ENCODE assay signal across 3 cellular contexts in the genomic region with DNA sequence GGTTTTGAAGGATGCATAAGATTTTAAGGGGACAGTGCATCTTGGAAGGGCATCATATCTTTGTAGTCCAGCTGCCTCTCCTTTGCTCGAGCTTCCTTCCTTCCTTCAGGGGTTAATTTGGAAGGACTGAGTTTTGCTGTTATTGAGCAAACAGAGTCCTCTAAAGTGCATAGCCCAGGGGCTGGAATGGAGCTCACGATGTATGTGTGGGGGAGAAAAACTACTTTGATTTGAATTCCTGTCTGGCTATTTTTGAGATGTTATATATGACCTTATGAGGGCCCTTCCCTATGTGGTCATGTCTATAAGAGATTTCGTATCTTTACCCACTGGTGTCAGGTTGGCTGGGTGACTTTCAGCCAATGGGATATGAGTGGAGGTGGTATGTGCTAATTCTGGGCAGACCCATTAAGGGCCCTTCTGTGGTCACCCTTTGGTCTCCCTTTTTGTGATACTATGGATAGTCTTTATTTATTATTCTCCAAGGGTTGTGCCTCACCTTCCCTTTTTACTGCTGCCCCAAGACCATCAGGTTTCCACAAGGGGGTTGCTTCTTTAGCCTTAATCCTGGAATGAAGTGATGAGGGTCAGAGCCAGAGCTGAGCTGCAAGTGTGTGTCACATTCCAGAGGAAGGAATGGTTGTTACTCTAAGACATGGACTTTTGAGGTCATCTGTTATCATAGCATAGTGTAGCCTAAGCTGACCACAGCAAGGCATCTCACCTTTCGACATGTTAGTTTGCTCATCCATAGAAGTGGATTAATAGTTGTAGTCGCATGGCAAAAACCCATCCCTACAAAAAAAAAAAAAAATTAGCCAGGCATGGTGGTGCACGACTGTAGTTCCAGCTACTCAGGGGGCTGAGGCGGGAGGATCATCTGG.
TF ChIP-seq lines count a peak whose summit lies in the region.

No MANE protein-coding gene starts in this region.

TF ChIP-seq in HCT116, 20 proteins besides CTCF, POLR2A, EP300 and RAD21:
- TF ChIP-seq ZFX (IDR thresholded peaks at IDR 0.05) = no peak
- TF ChIP-seq YY1 (IDR thresholded peaks at IDR 0.05; ENCODE audit: extremely low read depth, insufficient replicate concordance, low read depth, low read length) = no peak
- TF ChIP-seq EGR1 (IDR thresholded peaks at IDR 0.05; ENCODE audit: low read depth) = no peak
- TF ChIP-seq EZH2 (IDR thresholded peaks at IDR 0.05) = no peak
- TF ChIP-seq FOSL1 (IDR thresholded peaks at IDR 0.05; ENCODE audit: low read depth) = no peak
- TF ChIP-seq, protein P1, sequence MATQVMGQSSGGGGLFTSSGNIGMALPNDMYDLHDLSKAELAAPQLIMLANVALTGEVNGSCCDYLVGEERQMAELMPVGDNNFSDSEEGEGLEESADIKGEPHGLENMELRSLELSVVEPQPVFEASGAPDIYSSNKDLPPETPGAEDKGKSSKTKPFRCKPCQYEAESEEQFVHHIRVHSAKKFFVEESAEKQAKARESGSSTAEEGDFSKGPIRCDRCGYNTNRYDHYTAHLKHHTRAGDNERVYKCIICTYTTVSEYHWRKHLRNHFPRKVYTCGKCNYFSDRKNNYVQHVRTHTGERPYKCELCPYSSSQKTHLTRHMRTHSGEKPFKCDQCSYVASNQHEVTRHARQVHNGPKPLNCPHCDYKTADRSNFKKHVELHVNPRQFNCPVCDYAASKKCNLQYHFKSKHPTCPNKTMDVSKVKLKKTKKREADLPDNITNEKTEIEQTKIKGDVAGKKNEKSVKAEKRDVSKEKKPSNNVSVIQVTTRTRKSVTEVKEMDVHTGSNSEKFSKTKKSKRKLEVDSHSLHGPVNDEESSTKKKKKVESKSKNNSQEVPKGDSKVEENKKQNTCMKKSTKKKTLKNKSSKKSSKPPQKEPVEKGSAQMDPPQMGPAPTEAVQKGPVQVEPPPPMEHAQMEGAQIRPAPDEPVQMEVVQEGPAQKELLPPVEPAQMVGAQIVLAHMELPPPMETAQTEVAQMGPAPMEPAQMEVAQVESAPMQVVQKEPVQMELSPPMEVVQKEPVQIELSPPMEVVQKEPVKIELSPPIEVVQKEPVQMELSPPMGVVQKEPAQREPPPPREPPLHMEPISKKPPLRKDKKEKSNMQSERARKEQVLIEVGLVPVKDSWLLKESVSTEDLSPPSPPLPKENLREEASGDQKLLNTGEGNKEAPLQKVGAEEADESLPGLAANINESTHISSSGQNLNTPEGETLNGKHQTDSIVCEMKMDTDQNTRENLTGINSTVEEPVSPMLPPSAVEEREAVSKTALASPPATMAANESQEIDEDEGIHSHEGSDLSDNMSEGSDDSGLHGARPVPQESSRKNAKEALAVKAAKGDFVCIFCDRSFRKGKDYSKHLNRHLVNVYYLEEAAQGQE (IDR thresholded peaks at IDR 0.05; ENCODE audit: low read depth) = no peak
- TF ChIP-seq MAX (IDR thresholded peaks at IDR 0.05) = no peak
- TF ChIP-seq CEBPB (IDR thresholded peaks at IDR 0.05; ENCODE audit: low read depth) = no peak
- no peak for TF ChIP-seq CBX3 (IDR thresholded peaks at IDR 0.05; ENCODE audit: low read depth)

TF ChIP-seq in HepG2, 621 proteins besides CTCF, POLR2A, EP300 and RAD21:
- no peak for TF ChIP-seq ATF3 (CRISPR knock-in tag; IDR thresholded peaks at IDR 0.05)
- no peak for TF ChIP-seq ZNF557 (CRISPR knock-in tag; IDR thresholded peaks at IDR 0.05)
- TF ChIP-seq, protein P2, sequence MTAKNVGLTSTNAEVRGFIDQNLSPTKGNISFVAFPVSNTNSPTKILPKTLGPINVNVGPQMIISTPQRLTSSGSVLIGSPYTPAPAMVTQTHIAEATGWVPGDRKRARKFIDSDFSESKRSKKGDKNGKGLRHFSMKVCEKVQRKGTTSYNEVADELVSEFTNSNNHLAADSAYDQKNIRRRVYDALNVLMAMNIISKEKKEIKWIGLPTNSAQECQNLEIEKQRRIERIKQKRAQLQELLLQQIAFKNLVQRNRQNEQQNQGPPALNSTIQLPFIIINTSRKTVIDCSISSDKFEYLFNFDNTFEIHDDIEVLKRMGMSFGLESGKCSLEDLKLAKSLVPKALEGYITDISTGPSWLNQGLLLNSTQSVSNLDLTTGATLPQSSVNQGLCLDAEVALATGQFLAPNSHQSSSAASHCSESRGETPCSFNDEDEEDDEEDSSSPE (CRISPR knock-in tag; IDR thresholded peaks at IDR 0.05) = no peak
- no peak for TF ChIP-seq PRPF4 (IDR thresholded peaks at IDR 0.05; ENCODE audit: low read depth, low read length, poor library complexity, severe bottlenecking)
- TF ChIP-seq ZNF598 (CRISPR knock-in tag; IDR thresholded peaks at IDR 0.05; ENCODE audit: borderline replicate concordance) = no peak
- TF ChIP-seq HMGXB4 (CRISPR knock-in tag; IDR thresholded peaks at IDR 0.05; ENCODE audit: borderline replicate concordance in 1 of 2, low read depth in 1 of 2) = no peak

TF ChIP-seq in HEK293T, 16 proteins besides CTCF, POLR2A, EP300 and RAD21:
- TF ChIP-seq PKNOX1 (IDR thresholded peaks at IDR 0.05) (no peak), FOXK2 (IDR thresholded peaks at IDR 0.05) (no peak), BHLHE40 (IDR thresholded peaks at IDR 0.05; ENCODE audit: borderline replicate concordance) (no peak), SP1 (IDR thresholded peaks at IDR 0.05) (no peak), NFRKB (IDR thresholded peaks at IDR 0.05) (no peak), HDGF (IDR thresholded peaks at IDR 0.05; ENCODE audit: borderline replicate concordance) (no peak), ZNF384 (IDR thresholded peaks at IDR 0.05) (no peak), CTBP1 (IDR thresholded peaks at IDR 0.05; ENCODE audit: borderline replicate concordance) (no peak), LEF1 (IDR thresholded peaks at IDR 0.05; ENCODE audit: borderline replicate concordance) (no peak), TARDBP (IDR thresholded peaks at IDR 0.05) (no peak), FOXA1 (IDR thresholded peaks at IDR 0.05) (no peak), ELF4 (IDR thresholded peaks at IDR 0.05) (no peak), FOXM1 (IDR thresholded peaks at IDR 0.05; ENCODE audit: borderline replicate concordance) (no peak), SUZ12 (IDR thresholded peaks at IDR 0.05) (no peak), L3MBTL2 (conservative IDR thresholded peaks at IDR 0.05) (no peak), ARNT (IDR thresholded peaks at IDR 0.05) (no peak)
TF ChIP-seq in HEK293T: peak in this region for 0.
